8 cellular contexts compared by ENCODE assay signal in the genomic region with DNA sequence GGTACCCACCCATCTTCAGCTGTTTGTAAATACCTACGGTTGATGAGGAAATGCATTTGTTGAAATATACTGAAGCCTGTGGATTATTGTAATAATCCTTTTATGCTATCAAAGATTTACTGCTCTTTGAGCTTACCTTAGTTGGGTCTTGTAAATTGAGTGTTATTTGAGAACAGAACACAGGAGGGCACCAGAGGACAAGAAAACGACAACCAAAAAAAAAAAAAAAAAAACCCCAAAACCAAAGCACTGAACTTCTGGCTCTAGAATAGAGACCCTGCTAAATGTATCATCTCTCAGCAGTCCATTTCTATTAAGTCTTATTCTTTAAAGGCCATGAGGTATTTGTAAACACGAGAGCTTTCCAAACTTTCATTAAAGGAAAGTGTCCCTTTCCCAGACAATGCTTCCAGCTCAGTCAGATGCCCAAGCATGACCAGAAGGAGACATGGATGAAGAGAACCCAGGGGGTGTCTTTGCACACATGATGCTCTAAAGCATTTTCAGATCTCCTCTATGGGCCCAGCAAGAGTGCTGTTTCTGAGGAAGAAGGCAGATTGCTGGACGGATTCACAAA.
DNase-seq lines count a peak whose midpoint lies in the region; ATAC-seq and TF ChIP-seq lines count a peak whose summit lies in the region.

No MANE protein-coding gene starts in this region.

- H2AFZ ChIP-seq in IMR-90 (replicated peaks; ENCODE audit: low read length, poor library complexity) = no peak overlapping the region

- BruUV-seq in IMR-90 (replicated peaks; lab: Mats Ljungman, UMichigan) = no TSS peak

- H3K4me3 ChIP-seq in IMR-90 (ENCODE audit: insufficient read depth, low read depth, low read length) = no peak overlapping the region
- no peak overlapping the region for H3K4me3 ChIP-seq in WI38 (ENCODE audit: low read depth, low read length)

- no peaks in the 10 kb centered on the region for H3K36me3 ChIP-seq in IMR-90 (ENCODE audit: control insufficient read depth, insufficient read depth, low read length)

- peaks cover 2% of the 10 kb centered on the region; the same call in 1 of the 2 replicates for H3K27me3 ChIP-seq in IMR-90 (ENCODE audit: control insufficient read depth, insufficient read depth, low read length)

- no peaks in the 10 kb centered on the region for H3K79me1 ChIP-seq in IMR-90 (ENCODE audit: low read depth in 1 of 2, low read length in 2 of 2)

- no peak overlapping the region for H4K8ac ChIP-seq in IMR-90 (ENCODE audit: low read depth in 2 of 2, low read length in 2 of 2)

- POLR2A ChIA-PET in IMR-90 (lab: Charles Lee; ENCODE audit: unreplicated experiment) = interaction anchor here (0.6 kb wide), 1 partner anchor 648 kb away, joined by 8 read pairs; no protein-coding TSS in a partner anchor

- no peak overlapping the region for H4K91ac ChIP-seq in IMR-90 (ENCODE audit: insufficient read depth, low read depth, low read length)

- no peak overlapping the region for H3K23ac ChIP-seq in IMR-90 (ENCODE audit: low read depth, low read length)

- ATAC-seq in IMR-90 (ENCODE audit: low read depth) = peak; percentile 60
- peak; percentile 67 for ATAC-seq in left lobe of liver
- ATAC-seq in GM19328 (IDR thresholded peaks at IDR 0.05; ENCODE audit: unreplicated experiment) = no peak

- H2BK15ac ChIP-seq in IMR-90 (ENCODE audit: low read depth, low read length) = no peak overlapping the region

- H3K56ac ChIP-seq in IMR-90 (ENCODE audit: extremely low read depth, insufficient read depth, low read length) = no peak overlapping the region

- no peak overlapping the region for H3K4ac ChIP-seq in IMR-90 (ENCODE audit: low read depth, low read length)

- peak; percentile 72 for TF ChIP-seq CTCF in IMR-90 (conservative IDR thresholded peaks at IDR 0.05; ENCODE audit: low read depth, low read length)
- TF ChIP-seq CTCF in WI38 (IDR thresholded peaks at IDR 0.05; ENCODE audit: low read depth, low read length) = 0 out of 2 replicates have a peak, but pooled peaks have one; percentile 10

- in situ Hi-C loops in IMR-90 (cut with MboI; ENCODE audit: low sequenced_read_pairs) = no loop called here

- H3K9ac ChIP-seq in IMR-90 (ENCODE audit: low read depth, low read length) = no peak overlapping the region

- H3K4me2 ChIP-seq in IMR-90 (ENCODE audit: low read depth, low read length) = no peak overlapping the region

- H3K14ac ChIP-seq in IMR-90 (replicated peaks; ENCODE audit: low read depth, low read length) = no peak overlapping the region

- dilution Hi-C loops in IMR-90 (cut with HindIII; ENCODE audit: low sequenced_read_pairs, unreplicated experiment) = no loop called here

- peak; percentile 45 for DNase-seq in DMS79 (lab: John Stamatoyannopoulos, UW)
- peak; percentile 49 for DNase-seq in IMR-90
- DNase-seq in left lobe of liver (ENCODE audit: low spot score) = no peak
- no peak for DNase-seq in effector CD8-positive, alpha-beta T cell (lab: John Stamatoyannopoulos, UW)
- no peak for DNase-seq in central memory CD4-positive, alpha-beta T cell
- DNase-seq in NCI-H2107 treated with DMSO at 0.1 percent for 48 hours (lab: John Stamatoyannopoulos, UW; ENCODE audit: unreplicated experiment) = no peak

- no peaks in the 10 kb centered on the region for H3K9me3 ChIP-seq in IMR-90 (ENCODE audit: control insufficient read depth, insufficient read depth, low read length)

- CTCF ChIA-PET in IMR-90 (lab: Yijun Ruan, JAX) = interaction anchor here (0.6 to 2.3 kb wide), 14 partner anchors 9 to 1494 kb away, joined by 3 to 9 read pairs (median 4); no protein-coding TSS in a partner anchor

- peak; percentile 86 for TF ChIP-seq RAD21 in IMR-90 (IDR thresholded peaks at IDR 0.05; ENCODE audit: low read length)

- intact Hi-C loops in IMR-90 (cut with micrococcal nuclease) = loop anchor here (1.0 to 5.0 kb wide), 2 partner anchors 1122 to 1928 kb away; no protein-coding TSS in a partner anchor

- no peaks in the 10 kb centered on the region for H3K4me1 ChIP-seq in IMR-90 (ENCODE audit: control insufficient read depth, insufficient read depth, low read length)

- H2BK5ac ChIP-seq in IMR-90 (ENCODE audit: low read depth, low read length, poor library complexity, severe bottlenecking) = no peak overlapping the region

- H3K27ac ChIP-seq in IMR-90 (ENCODE audit: insufficient read depth, low read length) = no peak overlapping the region

- no peaks in the 10 kb centered on the region for H3K9me1 ChIP-seq in IMR-90 (ENCODE audit: insufficient read depth, low read length)

- no peak overlapping the region for H2BK120ac ChIP-seq in IMR-90 (ENCODE audit: low read depth, low read length)

- H2BK20ac ChIP-seq in IMR-90 (ENCODE audit: low read depth, low read length) = no peak overlapping the region

- H4K20me1 ChIP-seq in IMR-90 (ENCODE audit: insufficient read depth, low read length) = no peaks in the 10 kb centered on the region

- no peak overlapping the region for H2AK9ac ChIP-seq in IMR-90 (replicated peaks; ENCODE audit: low read depth, low read length, poor library complexity)

- no peak overlapping the region for H2AK5ac ChIP-seq in IMR-90 (ENCODE audit: low read depth, low read length)

- no peak overlapping the region for H4K5ac ChIP-seq in IMR-90 (ENCODE audit: low read depth, low read length)

- no peak overlapping the region for H3K18ac ChIP-seq in IMR-90 (ENCODE audit: low read depth, low read length)

- TF ChIP-seq POLR2A in IMR-90 (IDR thresholded peaks at IDR 0.05; ENCODE audit: low read depth, low read length) = no peak

- no CpG with 5 or more reads among the region's 4 CpGs for WGBS in IMR-90 (ENCODE audit: extremely low coverage in 2 of 2, insufficient read length in 1 of 2), 2 experiments

TF ChIP-seq in IMR-90, 13 proteins besides CTCF, POLR2A, EP300 and RAD21:
- TF ChIP-seq SMC3 (IDR thresholded peaks at IDR 0.05; ENCODE audit: low read depth, low read length) (peak; percentile 67), CHD1 (IDR thresholded peaks at IDR 0.05; ENCODE audit: low read depth, low read length) (no peak)

Comparison
In these comparisons a context has a peak if more than half of its experiments do, and no peak if none do; other contexts are left out.
1. DNase-seq: peak in DMS79 (single experiment) and IMR-90 (single experiment); none in left lobe of liver (single experiment), effector CD8-positive, alpha-beta T cell (single experiment), central memory CD4-positive, alpha-beta T cell (single experiment) and NCI-H2107 treated with DMSO at 0.1 percent for 48 hours (single experiment).